In genomic region chr16:69112285-69113129, GRCh38 we compare ENCODE assay signal across 9 cellular contexts. TPM values are rescaled to one million over a fixed set of nuclear protein-coding genes. Genes with fewer than 3 reads are reported as not detected.
DNase-seq lines count a peak whose midpoint lies in the region; ATAC-seq, FAIRE-seq and TF ChIP-seq lines count a peak whose summit lies in the region.
"Had no signal": no experiment of that assay in that cellular context is flagged by ENCODE, and none has a peak within 500 bp of the region (broad histone marks: within the 10 kb centered on the region; RNA-seq: fewer than 3 reads in every experiment).

No MANE protein-coding gene starts in this region.

- no peak for TF ChIP-seq POLR2A in endothelial cell of umbilical vein (IDR thresholded peaks at IDR 0.05; ENCODE audit: low read depth, low read length)
- no peak for TF ChIP-seq POLR2A in vagina (IDR thresholded peaks at IDR 0.05)

- H3K4me3 Mint-ChIP-seq in activated CD4-positive, alpha-beta T cell treated with anti-CD3 and anti-CD28 coated beads, Interleukin-2, amount 10 ng/mL, durations not matched to agents 24 days and 14 days = no peak overlapping the region
- no peak overlapping the region for H3K4me3 Mint-ChIP-seq in natural killer cell

- no peaks in the 10 kb centered on the region for H3K4me1 ChIP-seq in MM.1S (ENCODE audit: low read length)
- H3K4me1 ChIP-seq in endothelial cell of umbilical vein (ENCODE audit: control insufficient read depth, extremely low read depth, insufficient read depth, low read length) = peaks cover 18% of the 10 kb centered on the region
- H3K4me1 ChIP-seq in vagina = peaks cover 21% of the 10 kb centered on the region

- H3K27ac ChIP-seq in MM.1S (ENCODE audit: low read length) = no peak overlapping the region
- H3K27ac ChIP-seq in endothelial cell of umbilical vein (ENCODE audit: insufficient read depth, low read depth, low read length) = no peak overlapping the region
- H3K27ac ChIP-seq in vagina = no peak overlapping the region

- POLR2A ChIA-PET in endothelial cell of umbilical vein (lab: Charles Lee) = no interaction called here

- peak; percentile 73 for TF ChIP-seq CTCF in MM.1S (IDR thresholded peaks at IDR 0.05; ENCODE audit: low read length)
- TF ChIP-seq CTCF in endothelial cell of umbilical vein (IDR thresholded peaks at IDR 0.05; ENCODE audit: extremely low read depth in 1 of 2, insufficient read depth in 1 of 2, low read depth in 1 of 2, low read length in 2 of 2) = peak; percentile 90
- TF ChIP-seq CTCF in natural killer cell (IDR thresholded peaks at IDR 0.05) = peak; percentile 58
- peak in 2 of 3 experiments; percentile 17 to 22 for TF ChIP-seq CTCF in vagina (IDR thresholded peaks at IDR 0.05)

- FAIRE-seq in endothelial cell of umbilical vein (lab: Jason Lieb, UNC) = peak; percentile 91
- FAIRE-seq: G401.6 had no signal

- ATAC-seq in natural killer cell (peak; percentile 60 to 74 (median 74)), HG02885 (IDR thresholded peaks at IDR 0.05; ENCODE audit: poor library complexity, unreplicated experiment) (no peak)

- BruUV-seq in endothelial cell of umbilical vein (replicated peaks; lab: Mats Ljungman, UMichigan) = no TSS peak

- H2AFZ ChIP-seq in MM.1S (ENCODE audit: low read length) (no peak overlapping the region), endothelial cell of umbilical vein (ENCODE audit: low read depth, low read length) (no peak overlapping the region)

- H3K4me2 ChIP-seq in MM.1S (ENCODE audit: low read depth, low read length) (no peak overlapping the region), endothelial cell of umbilical vein (ENCODE audit: insufficient read depth, low read length) (no peak overlapping the region)

- DNase-seq in NCI-H526 (lab: John Stamatoyannopoulos, UW) (peak; percentile 1 to 50), NCI-H526 treated with DMSO at 0.1 percent for 48 hours (lab: John Stamatoyannopoulos, UW) (no peak), MM.1S (peak; percentile 58), endothelial cell of umbilical vein (ENCODE audit: low read depth, low spot score) (peak; percentile 52), natural killer cell (peak; percentile 29), vagina (ENCODE audit: extremely low spot score in 2 of 2) (no peak)
- DNase-seq in activated CD4-positive, alpha-beta T cell treated with anti-CD3 and anti-CD28 coated beads, Interleukin-2, amount 10 ng/mL, durations not matched to agents 24 days and 14 days = peak; percentile 84

- H3K36me3 ChIP-seq in MM.1S (replicated peaks; ENCODE audit: insufficient read depth, low read length) (no peaks in the 10 kb centered on the region), endothelial cell of umbilical vein (ENCODE audit: control insufficient read depth in 2 of 2, extremely low read depth in 1 of 2, insufficient read depth in 2 of 2, low read length in 2 of 2) (peaks cover 0 to 5% of the 10 kb centered on the region in 2 experiments), vagina (peaks cover 0 to 20% of the 10 kb centered on the region in 2 donors)

- no peaks in the 10 kb centered on the region for H3K9me3 ChIP-seq in MM.1S (replicated peaks; ENCODE audit: insufficient read depth, low read length)
- no peaks in the 10 kb centered on the region for H3K9me3 ChIP-seq in endothelial cell of umbilical vein (replicated peaks; ENCODE audit: control insufficient read depth, insufficient read depth, low read length)
- H3K9me3 ChIP-seq in vagina = no peaks in the 10 kb centered on the region

- H3K79me2 ChIP-seq in MM.1S (ENCODE audit: low read length) = no peaks in the 10 kb centered on the region
- no peaks in the 10 kb centered on the region for H3K79me2 ChIP-seq in endothelial cell of umbilical vein (ENCODE audit: control insufficient read depth, insufficient read depth, low read length)

- H3K27ac Mint-ChIP-seq in activated CD4-positive, alpha-beta T cell treated with anti-CD3 and anti-CD28 coated beads, Interleukin-2, amount 10 ng/mL, durations not matched to agents 24 days and 14 days = no peak overlapping the region
- no peak overlapping the region for H3K27ac Mint-ChIP-seq in natural killer cell

- intact Hi-C loops in activated CD4-positive, alpha-beta T cell treated with anti-CD3 and anti-CD28 coated beads, Interleukin-2, amount 10 ng/mL, durations not matched to agents 24 days and 14 days (cut with micrococcal nuclease) = loop anchor here (10.0 kb wide), 1 partner anchor 408 kb away; no protein-coding TSS in a partner anchor
- intact Hi-C loops in endothelial cell of umbilical vein (cut with micrococcal nuclease) (loop anchor here (1.0 kb wide), 1 partner anchor 12 kb away; no protein-coding TSS in a partner anchor), natural killer cell (cut with micrococcal nuclease) (no loop called here), vagina (cut with DNase I) (no loop called here)

- no peaks in the 10 kb centered on the region for H4K20me1 ChIP-seq in MM.1S (ENCODE audit: insufficient read depth, low read length)
- H4K20me1 ChIP-seq in endothelial cell of umbilical vein (replicated peaks; ENCODE audit: control insufficient read depth, extremely low read depth, insufficient read depth, low read length) = peaks cover under 1% of the 10 kb centered on the region

- H3K4me3 ChIP-seq in MM.1S (ENCODE audit: low read length) (no peak overlapping the region), endothelial cell of umbilical vein (replicated peaks in 1 of 3; ENCODE audit: insufficient read depth in 1 of 3, low read depth in 1 of 3, low read length in 3 of 3) (no peak overlapping the region), vagina (no peak overlapping the region)

- H3K4me1 Mint-ChIP-seq in activated CD4-positive, alpha-beta T cell treated with anti-CD3 and anti-CD28 coated beads, Interleukin-2, amount 10 ng/mL, durations not matched to agents 24 days and 14 days = peaks cover 2% of the 10 kb centered on the region
- H3K4me1 Mint-ChIP-seq in natural killer cell = peaks cover 0 to 10% of the 10 kb centered on the region in 2 donors

- CTCF ChIA-PET in endothelial cell of umbilical vein (lab: Charles Lee) = interaction anchor here (0.5 to 4.2 kb wide), 37 partner anchors 9 to 584 kb away, joined by 3 to 45 read pairs (median 4); partner anchors contain the start of genes CHTF8 and UTP4

- H3K27me3 Mint-ChIP-seq in activated CD4-positive, alpha-beta T cell treated with anti-CD3 and anti-CD28 coated beads, Interleukin-2, amount 10 ng/mL, durations not matched to agents 24 days and 14 days = peaks cover 13% of the 10 kb centered on the region
- peaks cover 0 to 3% of the 10 kb centered on the region in 2 donors for H3K27me3 Mint-ChIP-seq in natural killer cell (ENCODE audit: low read depth in 2 of 2)

- H3K9ac ChIP-seq in MM.1S (ENCODE audit: low read length) (no peak overlapping the region), endothelial cell of umbilical vein (replicated peaks; ENCODE audit: extremely low read depth, insufficient read depth, low read length) (no peak overlapping the region)

- H3K36me3 Mint-ChIP-seq in activated CD4-positive, alpha-beta T cell treated with anti-CD3 and anti-CD28 coated beads, Interleukin-2, amount 10 ng/mL, durations not matched to agents 24 days and 14 days (ENCODE audit: low read depth) = peaks cover 8% of the 10 kb centered on the region
- H3K36me3 Mint-ChIP-seq in natural killer cell = no peaks in the 10 kb centered on the region

- H3K9me1 ChIP-seq in endothelial cell of umbilical vein (replicated peaks; ENCODE audit: control insufficient read depth, extremely low read depth, insufficient read depth, low read length) = no peaks in the 10 kb centered on the region

- H3K9me2 ChIP-seq in MM.1S (replicated peaks; ENCODE audit: insufficient read depth, low read length) = no peaks in the 10 kb centered on the region

- dilution Hi-C loops in endothelial cell of umbilical vein (cut with MboI; ENCODE audit: extremely low pct_ligation_motif_present, low sequenced_read_pairs) = no loop called here

- H3K27me3 ChIP-seq in MM.1S (replicated peaks; ENCODE audit: insufficient read depth, low read length) = no peaks in the 10 kb centered on the region
- no peaks in the 10 kb centered on the region for H3K27me3 ChIP-seq in endothelial cell of umbilical vein (ENCODE audit: control insufficient read depth in 2 of 2, insufficient read depth in 2 of 2, low read length in 2 of 2)
- H3K27me3 ChIP-seq in vagina = no peaks in the 10 kb centered on the region

- H3K9me3 Mint-ChIP-seq in activated CD4-positive, alpha-beta T cell treated with anti-CD3 and anti-CD28 coated beads, Interleukin-2, amount 10 ng/mL, durations not matched to agents 24 days and 14 days = no peaks in the 10 kb centered on the region
- H3K9me3 Mint-ChIP-seq in natural killer cell = no peaks in the 10 kb centered on the region

- no peaks in the 10 kb centered on the region for H3F3A ChIP-seq in MM.1S (ENCODE audit: insufficient read depth, low read length)

RNA-seq across cellular contexts. Expression of gene HAS3, which starts 7.1 kb away (rescaled TPM):
- total RNA-seq in activated CD4-positive, alpha-beta T cell treated with anti-CD3 and anti-CD28 coated beads, Interleukin-2, amount 10 ng/mL, durations not matched to agents 24 days and 14 days = 0.56 and 0.64 TPM in 2 replicates
- total RNA-seq in endothelial cell of umbilical vein (1.8 TPM in 2 replicates), natural killer cell (1 to 10 TPM; 1.8 to 2.5 (median 2.3) TPM), vagina (25.8 TPM)
- 1.5 and 2.3 TPM in 2 replicates for polyA plus RNA-seq in endothelial cell of umbilical vein
- polyA plus RNA-seq in endothelial cell of umbilical vein (2011; cell fraction: cytosol; rRNA removed) = 1.5 TPM in 2 replicates
- 2.8 and 3.3 TPM in 2 replicates for polyA plus RNA-seq in endothelial cell of umbilical vein (2011; cell fraction: nucleus; rRNA removed)
- polyA plus RNA-seq in endothelial cell of umbilical vein (2012) = 3.7 and 4.3 TPM in 2 replicates
- 3.4 and 5.0 TPM in 2 replicates for polyA minus RNA-seq in endothelial cell of umbilical vein
- polyA minus RNA-seq in endothelial cell of umbilical vein (2011; cell fraction: cytosol; rRNA and poly(A)+ RNA removed) = 1.6 TPM
- 1.8 TPM in 2 replicates for polyA minus RNA-seq in endothelial cell of umbilical vein (2011; cell fraction: nucleus; rRNA and poly(A)+ RNA removed)

RNA-seq across cellular contexts. Expression of gene CHTF8, which starts 19.9 kb away (rescaled TPM):
- 124 and 138 TPM in 2 replicates for total RNA-seq in activated CD4-positive, alpha-beta T cell treated with anti-CD3 and anti-CD28 coated beads, Interleukin-2, amount 10 ng/mL, durations not matched to agents 24 days and 14 days
- total RNA-seq in endothelial cell of umbilical vein (131 and 139 TPM in 2 replicates), natural killer cell (10 to 100 TPM; 45.7 to 76.5 (median 74.2) TPM), vagina (59.4 TPM)
- 118 and 128 TPM in 2 replicates for polyA plus RNA-seq in endothelial cell of umbilical vein
- polyA plus RNA-seq in endothelial cell of umbilical vein (2011; cell fraction: cytosol; rRNA removed) = 127 and 133 TPM in 2 replicates
- polyA plus RNA-seq in endothelial cell of umbilical vein (2011; cell fraction: nucleus; rRNA removed) = 63.8 and 68.0 TPM in 2 replicates
- 89.0 and 122 TPM in 2 replicates for polyA plus RNA-seq in endothelial cell of umbilical vein (2012)
- 152 and 153 TPM in 2 replicates for polyA minus RNA-seq in endothelial cell of umbilical vein
- 99.5 TPM for polyA minus RNA-seq in endothelial cell of umbilical vein (2011; cell fraction: cytosol; rRNA and poly(A)+ RNA removed)
- 38.2 and 38.7 TPM in 2 replicates for polyA minus RNA-seq in endothelial cell of umbilical vein (2011; cell fraction: nucleus; rRNA and poly(A)+ RNA removed)

RNA-seq across cellular contexts. Expression of gene UTP4, which starts 19.9 kb away (rescaled TPM):
- total RNA-seq in activated CD4-positive, alpha-beta T cell treated with anti-CD3 and anti-CD28 coated beads, Interleukin-2, amount 10 ng/mL, durations not matched to agents 24 days and 14 days = 126 and 131 TPM in 2 replicates
- 56.1 and 60.2 TPM in 2 replicates for total RNA-seq in endothelial cell of umbilical vein
- 59.5 and 67.2 TPM in 2 replicates for polyA plus RNA-seq in endothelial cell of umbilical vein
- 52.8 and 58.9 TPM in 2 replicates for polyA plus RNA-seq in endothelial cell of umbilical vein (2011; cell fraction: cytosol; rRNA removed)
- 66.5 and 81.0 TPM in 2 replicates for polyA plus RNA-seq in endothelial cell of umbilical vein (2011; cell fraction: nucleus; rRNA removed)
- 61.6 and 78.5 TPM in 2 replicates for polyA plus RNA-seq in endothelial cell of umbilical vein (2012)
- 108 and 115 TPM in 2 replicates for polyA minus RNA-seq in endothelial cell of umbilical vein
- 61.8 TPM for polyA minus RNA-seq in endothelial cell of umbilical vein (2011; cell fraction: cytosol; rRNA and poly(A)+ RNA removed)
- polyA minus RNA-seq in endothelial cell of umbilical vein (2011; cell fraction: nucleus; rRNA and poly(A)+ RNA removed) = 30.3 and 44.3 TPM in 2 replicates
- 10 to 100 TPM; 23.2 to 42.6 (median 36.3) TPM for total RNA-seq in natural killer cell
- total RNA-seq in vagina = 34.9 TPM

Comparison
In these comparisons a context has a peak if more than half of its experiments do, and no peak if none do; other contexts are left out.
1. DNase-seq: peak in NCI-H526 (2 of 2), MM.1S (single experiment), activated CD4-positive, alpha-beta T cell treated with anti-CD3 and anti-CD28 coated beads, Interleukin-2, amount 10 ng/mL, durations not matched to agents 24 days and 14 days (single experiment), endothelial cell of umbilical vein (single experiment) and natural killer cell (single experiment); none in NCI-H526 treated with DMSO at 0.1 percent for 48 hours (single experiment) and vagina (0 of 2).
2. CTCF ChIP-seq: peak in every context shown above with its lines; median percentile 90 in endothelial cell of umbilical vein; 73 in MM.1S; 58 in natural killer cell; 20 in vagina.
3. intact Hi-C loops: an anchor here in activated CD4-positive, alpha-beta T cell treated with anti-CD3 and anti-CD28 coated beads, Interleukin-2, amount 10 ng/mL, durations not matched to agents 24 days and 14 days (10.0 kb wide) and endothelial cell of umbilical vein (1.0 kb wide); none called in natural killer cell and vagina.